1 cellular context compared by ENCODE assay signal in genomic region chr4:24583451-24584174, GRCh38.
A peak's percentile ranks its signal among the peaks of the same experiment; 100 is the strongest.
TF ChIP-seq lines count a peak whose summit lies in the region.

No MANE protein-coding gene starts in this region.

TF ChIP-seq in IMR-90, 13 proteins besides CTCF, POLR2A, EP300 and RAD21:
- TF ChIP-seq RCOR1 (IDR thresholded peaks at IDR 0.05; ENCODE audit: insufficient replicate concordance, low read length) (no peak), MXI1 (IDR thresholded peaks at IDR 0.05; ENCODE audit: borderline replicate concordance, low read depth, low read length) (peak; percentile 56), MAZ (IDR thresholded peaks at IDR 0.05; ENCODE audit: borderline replicate concordance, low read depth, low read length) (0 out of 2 replicates have a peak, but pooled peaks have one; percentile 7)
